Comparison of ENCODE assay signal across 10 cellular contexts in the genomic region with DNA sequence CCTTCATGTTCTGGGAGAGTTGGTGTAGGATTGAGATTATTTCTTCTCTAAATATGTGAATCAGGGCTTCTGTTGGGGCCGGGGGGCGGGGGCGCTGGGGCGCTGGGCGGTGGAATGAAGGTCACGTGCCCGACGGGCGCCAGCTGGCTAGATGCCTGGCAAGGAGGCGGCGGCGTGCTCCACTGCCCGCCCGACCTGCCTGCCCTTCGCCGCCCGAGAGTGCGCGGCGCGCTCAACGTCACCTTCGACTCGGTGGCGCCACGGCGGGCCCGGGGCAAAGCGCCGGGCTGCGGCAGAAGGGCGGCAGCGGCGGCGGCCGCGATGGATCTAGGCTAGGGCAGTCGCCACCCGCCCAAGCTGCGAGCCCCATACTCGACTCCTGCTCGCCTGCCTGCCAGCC. TPM values are rescaled to one million over a fixed set of nuclear protein-coding genes. Genes with fewer than 3 reads are reported as not detected.
A peak's percentile ranks its signal among the peaks of the same experiment; 100 is the strongest.
DNase-seq lines count a peak whose midpoint lies in the region; ATAC-seq lines count a peak whose summit lies in the region.
"Had no signal": no experiment of that assay in that cellular context is flagged by ENCODE, and none has a peak within 500 bp of the region (broad histone marks: within the 10 kb centered on the region; RNA-seq: fewer than 3 reads in every experiment).

No MANE protein-coding gene starts in this region.

- peak overlapping the region; percentile 20 to 32 for H3K4me3 ChIP-seq in mucosa of rectum (ENCODE audit: low read length in 2 of 2)

- peaks cover 4 to 6% of the 10 kb centered on the region in 2 donors for H3K4me1 ChIP-seq in mucosa of rectum (ENCODE audit: control insufficient read depth in 2 of 2, insufficient read depth in 2 of 2, low read length in 2 of 2)

- no peak overlapping the region for H3K9ac ChIP-seq in mucosa of rectum (ENCODE audit: low read depth in 1 of 2, low read length in 2 of 2)
- H3K9ac ChIP-seq: KMS-11 had no signal

- DNase-seq in ACHN (peak; percentile 16), NCI-H2171 (lab: John Stamatoyannopoulos, UW) (peak; percentile 37), cerebellum (ENCODE audit: low spot score) (peak; percentile 49), NAMALWA (ENCODE audit: low spot score) (no peak)

- no peaks in the 10 kb centered on the region for H3K36me3 ChIP-seq in mucosa of rectum (ENCODE audit: control insufficient read depth in 2 of 2, insufficient read depth in 2 of 2, low read length in 2 of 2)

- no peak overlapping the region for H3K27ac ChIP-seq in mucosa of rectum (ENCODE audit: low read depth in 2 of 2, low read length in 2 of 2)
- H3K27ac ChIP-seq: KMS-11 had no signal

- ATAC-seq in HG02938 (IDR thresholded peaks at IDR 0.05; ENCODE audit: unreplicated experiment), result no peak
- ATAC-seq in GM21360 (IDR thresholded peaks at IDR 0.05; ENCODE audit: unreplicated experiment), result no peak
- ATAC-seq in HG02970 (IDR thresholded peaks at IDR 0.05; ENCODE audit: low FRiP score, unreplicated experiment), result no peak

- in situ Hi-C loops in ACHN (cut with HindIII; ENCODE audit: low pct_ligation_motif_present, low pct_unique_long_range_greater_than_20kb, low sequenced_read_pairs), result no loop called here

- no peaks in the 10 kb centered on the region for H3K9me3 ChIP-seq in mucosa of rectum (ENCODE audit: control insufficient read depth in 2 of 2, low read length in 2 of 2)

- no peaks in the 10 kb centered on the region for H3K27me3 ChIP-seq in mucosa of rectum (ENCODE audit: control insufficient read depth in 2 of 2, insufficient read depth in 2 of 2, low read length in 2 of 2)

RNA-seq across cellular contexts. Expression of gene LHFPL4, which starts 47.0 kb away (rescaled TPM):
- total RNA-seq in cerebellum, result 31.2 TPM
- total RNA-seq: pulmonary artery endothelial cell had no signal

RNA-seq across cellular contexts. Expression of gene MTMR14, which starts 48.7 kb away (rescaled TPM):
- 17.0 TPM for total RNA-seq in cerebellum
